Comparison of ENCODE assay signal across 8 cellular contexts in the genomic region with DNA sequence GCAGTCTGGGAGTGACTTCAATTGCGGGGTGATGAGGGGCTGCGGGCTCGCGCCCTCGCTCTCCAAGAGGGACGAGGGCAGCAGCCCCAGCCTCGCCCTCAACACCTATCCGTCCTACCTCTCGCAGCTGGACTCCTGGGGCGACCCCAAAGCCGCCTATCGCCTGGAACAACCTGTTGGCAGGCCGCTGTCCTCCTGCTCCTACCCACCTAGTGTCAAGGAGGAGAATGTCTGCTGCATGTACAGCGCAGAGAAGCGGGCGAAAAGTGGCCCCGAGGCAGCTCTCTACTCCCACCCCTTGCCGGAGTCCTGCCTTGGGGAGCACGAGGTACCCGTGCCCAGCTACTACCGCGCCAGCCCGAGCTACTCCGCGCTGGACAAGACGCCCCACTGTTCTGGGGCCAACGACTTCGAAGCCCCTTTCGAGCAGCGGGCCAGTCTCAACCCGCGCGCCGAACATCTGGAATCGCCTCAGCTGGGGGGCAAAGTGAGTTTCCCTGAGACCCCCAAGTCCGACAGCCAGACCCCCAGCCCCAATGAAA. TPM values are rescaled to one million over a fixed set of nuclear protein-coding genes. Genes with fewer than 3 reads are reported as not detected.
DNase-seq lines count a peak whose midpoint lies in the region; ATAC-seq and TF ChIP-seq lines count a peak whose summit lies in the region.

No MANE protein-coding gene starts in this region.

- no peak overlapping the region for H3K27ac Mint-ChIP-seq in activated CD4-positive, alpha-beta T cell treated with anti-CD3 and anti-CD28 coated beads for 36 hours
- no peak overlapping the region for H3K27ac Mint-ChIP-seq in stimulated activated memory B cell treated with anti-CD40 and anti-IgM and Interleukin-4, amounts not matched to agents 10 μg/mL and 1 μg/mL and 100 μg/mL, for 72 hours

- peak; percentile 5 for ATAC-seq in activated CD4-positive, alpha-beta T cell treated with anti-CD3 and anti-CD28 coated beads for 36 hours
- peak; percentile 44 for ATAC-seq in foreskin keratinocyte
- no peak for ATAC-seq in stimulated activated memory B cell treated with anti-CD40 and anti-IgM and Interleukin-4, amounts not matched to agents 10 μg/mL and 1 μg/mL and 100 μg/mL, for 72 hours

- H3K9me3 Mint-ChIP-seq in activated CD4-positive, alpha-beta T cell treated with anti-CD3 and anti-CD28 coated beads for 36 hours (ENCODE audit: low read depth) = no peaks in the 10 kb centered on the region
- no peaks in the 10 kb centered on the region for H3K9me3 Mint-ChIP-seq in stimulated activated memory B cell treated with anti-CD40 and anti-IgM and Interleukin-4, amounts not matched to agents 10 μg/mL and 1 μg/mL and 100 μg/mL, for 72 hours

- H3K27me3 Mint-ChIP-seq in activated CD4-positive, alpha-beta T cell treated with anti-CD3 and anti-CD28 coated beads for 36 hours = peaks cover 85% of the 10 kb centered on the region
- peaks cover 100% of the 10 kb centered on the region for H3K27me3 Mint-ChIP-seq in stimulated activated memory B cell treated with anti-CD40 and anti-IgM and Interleukin-4, amounts not matched to agents 10 μg/mL and 1 μg/mL and 100 μg/mL, for 72 hours

- peak overlapping the region; percentile 61 for H3K27ac ChIP-seq in foreskin keratinocyte

- H3K4me1 Mint-ChIP-seq in activated CD4-positive, alpha-beta T cell treated with anti-CD3 and anti-CD28 coated beads for 36 hours = peaks cover 30% of the 10 kb centered on the region
- H3K4me1 Mint-ChIP-seq in stimulated activated memory B cell treated with anti-CD40 and anti-IgM and Interleukin-4, amounts not matched to agents 10 μg/mL and 1 μg/mL and 100 μg/mL, for 72 hours = peaks cover 41% of the 10 kb centered on the region

- TF ChIP-seq CTCF in foreskin keratinocyte (conservative IDR thresholded peaks at IDR 0.05) = no peak

- POLR2A ChIA-PET in activated CD4-positive, alpha-beta T cell treated with anti-CD3 and anti-CD28 coated beads for 36 hours (lab: Charles Lee) = interaction anchor here (1.2 kb wide), 1 partner anchor 65 kb away, joined by 3 read pairs; no protein-coding TSS in a partner anchor

- no peaks in the 10 kb centered on the region for H3K27me3 ChIP-seq in foreskin keratinocyte

- H3K4me1 ChIP-seq in foreskin keratinocyte = peaks cover 19% of the 10 kb centered on the region

- intact Hi-C loops in activated CD4-positive, alpha-beta T cell treated with anti-CD3 and anti-CD28 coated beads for 36 hours (cut with DNase I, micrococcal nuclease) = loop anchor here (1.0 to 5.0 kb wide), 4 partner anchors 205 to 229 kb away; no protein-coding TSS in a partner anchor

- CTCF ChIA-PET in activated CD4-positive, alpha-beta T cell treated with anti-CD3 and anti-CD28 coated beads for 36 hours (lab: Charles Lee) = interaction anchor here (0.6 to 5.6 kb wide), 32 partner anchors 8 to 382 kb away, joined by 3 to 37 read pairs (median 4); a partner anchor contains a TSS

- H3K4me3 Mint-ChIP-seq in activated CD4-positive, alpha-beta T cell treated with anti-CD3 and anti-CD28 coated beads for 36 hours = peak overlapping the region; percentile 12
- H3K4me3 Mint-ChIP-seq in stimulated activated memory B cell treated with anti-CD40 and anti-IgM and Interleukin-4, amounts not matched to agents 10 μg/mL and 1 μg/mL and 100 μg/mL, for 72 hours = peak overlapping the region; percentile 38

- H3K36me3 Mint-ChIP-seq in activated CD4-positive, alpha-beta T cell treated with anti-CD3 and anti-CD28 coated beads for 36 hours (ENCODE audit: low read depth) = no peaks in the 10 kb centered on the region
- no peaks in the 10 kb centered on the region for H3K36me3 Mint-ChIP-seq in stimulated activated memory B cell treated with anti-CD40 and anti-IgM and Interleukin-4, amounts not matched to agents 10 μg/mL and 1 μg/mL and 100 μg/mL, for 72 hours

- DNase-seq in activated CD4-positive, alpha-beta T cell treated with anti-CD3 and anti-CD28 coated beads for 36 hours = no peak
- DNase-seq in activated CD4-positive, alpha-beta T cell treated with anti-CD3 and anti-CD28 coated beads for 4 hours = no peak
- DNase-seq in RPMI7951 (ENCODE audit: low read depth) = peak; percentile 23
- peak in 1 of 2 donors; percentile 75 for DNase-seq in foreskin keratinocyte
- no peak for DNase-seq in NCI-H146 (lab: John Stamatoyannopoulos, UW)
- DNase-seq in NOMO-1 (lab: John Stamatoyannopoulos, UW; ENCODE audit: unreplicated experiment in 2 of 2) = no peak
- DNase-seq in activated effector memory CD4-positive, alpha-beta T cell treated with Interleukin-2 at 50 U/mL for 16 hours = no peak

RNA-seq across cellular contexts. Expression of a gene that starts 0.5 kb away (rescaled TPM):
- not detected for total RNA-seq in activated CD4-positive, alpha-beta T cell treated with anti-CD3 and anti-CD28 coated beads for 36 hours
- 4.0 and 5.1 TPM in 2 replicates for total RNA-seq in RPMI7951 (2014; rRNA removed; shearing (Covaris generic))
- total RNA-seq in foreskin keratinocyte = 19.6 and 23.0 TPM in 2 replicates
- 31.8 and 32.0 TPM in 2 replicates for polyA plus RNA-seq in foreskin keratinocyte

RNA-seq across cellular contexts. Expression of a gene that starts 10.7 kb away (rescaled TPM):
- not detected for total RNA-seq in activated CD4-positive, alpha-beta T cell treated with anti-CD3 and anti-CD28 coated beads for 36 hours
- not detected in 2 replicates for total RNA-seq in RPMI7951 (2014; rRNA removed; shearing (Covaris generic))
- 6.9 and 11.3 TPM in 2 replicates for total RNA-seq in foreskin keratinocyte
- polyA plus RNA-seq in foreskin keratinocyte = 4.8 and 7.8 TPM in 2 replicates

RNA-seq across cellular contexts. Expression of a gene that starts 12.5 kb away (rescaled TPM):
- total RNA-seq in activated CD4-positive, alpha-beta T cell treated with anti-CD3 and anti-CD28 coated beads for 36 hours = not detected
- total RNA-seq in RPMI7951 (2014; rRNA removed; shearing (Covaris generic)) = 0.10 and 0.36 TPM in 2 replicates
- 4.9 and 6.3 TPM in 2 replicates for total RNA-seq in foreskin keratinocyte
- 5.5 and 6.4 TPM in 2 replicates for polyA plus RNA-seq in foreskin keratinocyte

RNA-seq across cellular contexts. Expression of a gene that starts 14.5 kb away (rescaled TPM):
- not detected for total RNA-seq in activated CD4-positive, alpha-beta T cell treated with anti-CD3 and anti-CD28 coated beads for 36 hours
- 4.3 and 5.9 TPM in 2 replicates for total RNA-seq in RPMI7951 (2014; rRNA removed; shearing (Covaris generic))
- 4.3 and 5.5 TPM in 2 replicates for total RNA-seq in foreskin keratinocyte
- 7.0 and 9.0 TPM in 2 replicates for polyA plus RNA-seq in foreskin keratinocyte

RNA-seq across cellular contexts. Expression of a gene that starts 23.4 kb away (rescaled TPM):
- total RNA-seq in activated CD4-positive, alpha-beta T cell treated with anti-CD3 and anti-CD28 coated beads for 36 hours = not detected
- 0.88 and 1.8 TPM in 2 replicates for total RNA-seq in RPMI7951 (2014; rRNA removed; shearing (Covaris generic))
- total RNA-seq in foreskin keratinocyte = 1.3 and 2.0 TPM in 2 replicates
- 1.2 and 2.0 TPM in 2 replicates for polyA plus RNA-seq in foreskin keratinocyte
